In the genomic region with DNA sequence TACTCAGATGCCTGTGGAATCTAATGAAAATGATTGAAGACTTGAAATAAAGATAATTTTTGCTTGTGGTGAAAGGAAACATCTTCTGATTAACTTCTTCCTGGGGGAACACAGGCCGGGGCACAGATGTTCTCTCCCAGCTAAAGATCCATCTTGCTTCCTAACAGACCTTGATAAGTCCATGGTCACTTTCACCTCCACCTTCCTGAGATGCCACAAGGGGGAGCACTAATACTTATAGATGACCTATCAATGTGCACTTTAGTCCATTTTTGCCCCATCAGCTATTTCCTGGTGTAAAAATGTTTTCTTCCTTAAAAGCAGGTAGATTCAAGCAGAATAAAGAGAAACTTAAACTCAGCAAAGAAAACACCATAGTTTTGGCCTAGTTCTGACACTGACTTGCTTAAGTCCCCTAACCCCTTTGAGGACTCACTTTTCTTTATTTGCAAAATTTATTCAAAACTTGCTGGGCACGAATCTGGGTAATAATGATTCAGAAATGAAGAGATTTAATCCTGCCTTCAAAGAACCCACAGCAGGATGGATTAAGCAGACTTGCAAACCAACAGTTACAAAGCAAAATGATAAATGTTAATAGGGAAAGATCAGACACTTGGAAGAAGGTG, we compare ENCODE assay signal across 8 cellular contexts.
DNase-seq lines count a peak whose midpoint lies in the region; ATAC-seq and TF ChIP-seq lines count a peak whose summit lies in the region.

No MANE protein-coding gene starts in this region.

- H4K20me1 ChIP-seq in SU-DHL-6 (ENCODE audit: low read depth, low read length): no peaks in the 10 kb centered on the region

- peak; percentile 78 for ATAC-seq in HG02763 (IDR thresholded peaks at IDR 0.05; ENCODE audit: unreplicated experiment)

- TF ChIP-seq CTCF in SU-DHL-6 (IDR thresholded peaks at IDR 0.05; ENCODE audit: insufficient read depth, low read length, poor library complexity, severe bottlenecking) (peak; percentile 55), ascending aorta (IDR thresholded peaks at IDR 0.05) (peak; percentile 67 to 74 (median 72))

- no peaks in the 10 kb centered on the region for H3K9me3 ChIP-seq in SU-DHL-6 (ENCODE audit: insufficient read depth, low read length)
- H3K9me3 ChIP-seq in ascending aorta: no peaks in the 10 kb centered on the region
- no peaks in the 10 kb centered on the region for H3K9me3 ChIP-seq in iPS DF 6.9 (ENCODE audit: control insufficient read depth, insufficient read depth, low read length)

- no peak overlapping the region for H3K27ac ChIP-seq in SU-DHL-6 (ENCODE audit: low read depth, low read length)
- H3K27ac ChIP-seq in ascending aorta: no peak overlapping the region
- H3K27ac ChIP-seq in iPS DF 6.9 (ENCODE audit: low read length): no peak overlapping the region

- no peaks in the 10 kb centered on the region for H3K9me2 ChIP-seq in SU-DHL-6 (replicated peaks; ENCODE audit: insufficient read depth, low read length)

- H3K4me3 ChIP-seq in SU-DHL-6 (ENCODE audit: insufficient read depth, low read length, poor library complexity, severe bottlenecking) (no peak overlapping the region), ascending aorta (no peak overlapping the region), iPS DF 6.9 (ENCODE audit: low read length) (no peak overlapping the region)

- WGBS in iPS DF 6.9 (ENCODE audit: insufficient coverage, insufficient read length): no CpG with 5 or more reads among the region's 2 CpGs

- DNase-seq in DMS79 treated with DMSO at 0.1 percent for 48 hours (lab: John Stamatoyannopoulos, UW) (peak; percentile 5), DMS79 (lab: John Stamatoyannopoulos, UW) (no peak), NCI-H1105 treated with DMSO at 0.1 percent for 48 hours (lab: John Stamatoyannopoulos, UW) (peak; percentile 88), ascending aorta (ENCODE audit: low spot score in 2 of 2) (peak in 1 of 2 donors; percentile 81), iPS DF 6.9 (ENCODE audit: low read depth, low spot score) (peak; percentile 41)
- DNase-seq in stimulated activated CD4-positive, alpha-beta T cell treated with anti-CD3 and anti-CD28 coated beads, Interleukin-12 subunit alpha, Interleukin-12 subunit beta, amount 100 ng/mL, for 4 hours: peak; percentile 18

- H3K27me3 ChIP-seq in SU-DHL-6 (ENCODE audit: low read length): no peaks in the 10 kb centered on the region
- no peaks in the 10 kb centered on the region for H3K27me3 ChIP-seq in ascending aorta
- H3K27me3 ChIP-seq in iPS DF 6.9 (ENCODE audit: control insufficient read depth, insufficient read depth, low read length): no peaks in the 10 kb centered on the region

- H3F3A ChIP-seq in SU-DHL-6 (ENCODE audit: insufficient read depth): no peaks in the 10 kb centered on the region

- no peak overlapping the region for H2AFZ ChIP-seq in SU-DHL-6 (ENCODE audit: low read depth, low read length, severe bottlenecking)

- intact Hi-C loops in ascending aorta (cut with DNase I): loop anchor here (1.0 kb wide), 1 partner anchor 528 kb away; no protein-coding TSS in a partner anchor

- H3K79me2 ChIP-seq in SU-DHL-6 (ENCODE audit: insufficient read depth, low read length): no peaks in the 10 kb centered on the region

- H3K9ac ChIP-seq in SU-DHL-6 (ENCODE audit: low read length): no peak overlapping the region

- H3K36me3 ChIP-seq in SU-DHL-6 (ENCODE audit: low read length): no peaks in the 10 kb centered on the region
- no peaks in the 10 kb centered on the region for H3K36me3 ChIP-seq in ascending aorta
- H3K36me3 ChIP-seq in iPS DF 6.9 (ENCODE audit: control insufficient read depth, insufficient read depth, low read length): no peaks in the 10 kb centered on the region

- no peak overlapping the region for H3K4me2 ChIP-seq in SU-DHL-6 (ENCODE audit: low read depth, low read length, poor library complexity, severe bottlenecking)

- H3K4me1 ChIP-seq in ascending aorta (no peaks in the 10 kb centered on the region), iPS DF 6.9 (ENCODE audit: control insufficient read depth, insufficient read depth, low read length) (no peaks in the 10 kb centered on the region)
